28 cellular contexts compared by ENCODE assay signal in genomic region chr1:182244451-182244850, GRCh38.
"Had no signal": no experiment of that assay in that cellular context is flagged by ENCODE, and none has a peak within 500 bp of the region (broad histone marks: within the 10 kb centered on the region; RNA-seq: fewer than 3 reads in every experiment).

No MANE protein-coding gene starts in this region.

- H3K36me3 ChIP-seq: heart right ventricle, left ventricle myocardium inferior, neural progenitor cell, ovary, right atrium auricular region, right lobe of liver, stomach, thoracic aorta, tibial artery, uterus had no signal

- H3K27me3 Mint-ChIP-seq: type B pancreatic cell had no signal

- DNase-seq: heart right ventricle; hypothalamus; immature natural killer cell; left ventricle myocardium inferior; mesendoderm; naive B cell; natural killer cell; nephron progenitor cell; ovary; right lobe of liver; stimulated activated CD4-positive, alpha-beta T cell treated with anti-CD3 and anti-CD28 coated beads, Interleukin-1b, Interleukin-23, amount 100 ng/mL, for 48 hours; stimulated activated CD4-positive, alpha-beta T cell treated with anti-CD3 and anti-CD28 coated beads, Interleukin-2, amount 100 ng/mL, for 48 hours; stimulated activated CD4-positive, alpha-beta T cell treated with anti-CD3 and anti-CD28 coated beads, Interleukin-4, amount 100 ng/mL, for 4 hours; stimulated activated CD8-positive, alpha-beta memory T cell treated with anti-CD3 and anti-CD28 coated beads, Interleukin-4, amount 100 ng/mL, for 48 hours; stimulated activated naive B cell treated with anti-CD40 and anti-IgM and Interleukin-4, amounts not matched to agents 10 μg/mL and 1 μg/mL and 100 μg/mL, for 72 hours; stimulated activated naive CD8-positive, alpha-beta T cell treated with anti-CD3 and anti-CD28 coated beads, Interleukin-15, Interleukin-2, amounts not matched to agents 100 U/mL and 50 U/mL, for 24 hours; stomach; tibial artery; uterus had no signal

- H3K4me1 Mint-ChIP-seq: immature natural killer cell; mesothelial cell of epicardium; naive B cell; natural killer cell; neural progenitor cell; stimulated activated naive B cell treated with anti-CD40 and anti-IgM and Interleukin-4, amounts not matched to agents 10 μg/mL and 1 μg/mL and 100 μg/mL, for 72 hours had no signal

- H3K9me3 ChIP-seq: heart right ventricle, left ventricle myocardium inferior, ovary, right atrium auricular region, right lobe of liver, stomach, thoracic aorta, tibial artery, uterus had no signal

- H3K9me3 Mint-ChIP-seq: immature natural killer cell; mesothelial cell of epicardium; naive B cell; natural killer cell; nephron progenitor cell; neural progenitor cell; stimulated activated naive B cell treated with anti-CD40 and anti-IgM and Interleukin-4, amounts not matched to agents 10 μg/mL and 1 μg/mL and 100 μg/mL, for 72 hours had no signal

- H2AFZ ChIP-seq: neural progenitor cell had no signal

- H3K27me3 ChIP-seq: heart right ventricle, neural progenitor cell, ovary, right atrium auricular region, right lobe of liver, stomach, uterus had no signal

- H3K4me1 ChIP-seq: left ventricle myocardium inferior, right atrium auricular region, tibial artery, uterus had no signal

- FAIRE-seq: islet of Langerhans had no signal

- H3K9ac ChIP-seq: neural progenitor cell had no signal

- H3K4me3 Mint-ChIP-seq: immature natural killer cell; mesothelial cell of epicardium; naive B cell; natural killer cell; nephron progenitor cell; neural progenitor cell; stimulated activated naive B cell treated with anti-CD40 and anti-IgM and Interleukin-4, amounts not matched to agents 10 μg/mL and 1 μg/mL and 100 μg/mL, for 72 hours; type B pancreatic cell had no signal

- ATAC-seq: heart right ventricle; natural killer cell; right lobe of liver; stimulated activated naive B cell treated with anti-CD40 and anti-IgM and Interleukin-4, amounts not matched to agents 10 μg/mL and 1 μg/mL and 100 μg/mL, for 72 hours; stimulated activated naive CD8-positive, alpha-beta T cell treated with anti-CD3 and anti-CD28 coated beads, Interleukin-15, Interleukin-2, amounts not matched to agents 100 U/mL and 50 U/mL, for 24 hours had no signal

- H3K4me3 ChIP-seq: heart right ventricle, left ventricle myocardium inferior, lung, neural progenitor cell, ovary, right atrium auricular region, right lobe of liver, smooth muscle cell, stomach, thoracic aorta, tibial artery, uterus had no signal

- H3K4me2 ChIP-seq: neural progenitor cell, smooth muscle cell had no signal

- H3K27ac Mint-ChIP-seq: immature natural killer cell; mesothelial cell of epicardium; naive B cell; natural killer cell; nephron progenitor cell; neural progenitor cell; progenitor cell of endocrine pancreas; stimulated activated naive B cell treated with anti-CD40 and anti-IgM and Interleukin-4, amounts not matched to agents 10 μg/mL and 1 μg/mL and 100 μg/mL, for 72 hours; type B pancreatic cell had no signal

- H3K27ac ChIP-seq: heart right ventricle, left ventricle myocardium inferior, neural progenitor cell, ovary, right atrium auricular region, right lobe of liver, stomach, thoracic aorta, tibial artery, uterus had no signal

- H3K36me3 Mint-ChIP-seq: immature natural killer cell; mesothelial cell of epicardium; naive B cell; natural killer cell; neural progenitor cell; stimulated activated naive B cell treated with anti-CD40 and anti-IgM and Interleukin-4, amounts not matched to agents 10 μg/mL and 1 μg/mL and 100 μg/mL, for 72 hours; type B pancreatic cell had no signal
